Comparison of ENCODE assay signal across 13 cellular contexts in the genomic region with DNA sequence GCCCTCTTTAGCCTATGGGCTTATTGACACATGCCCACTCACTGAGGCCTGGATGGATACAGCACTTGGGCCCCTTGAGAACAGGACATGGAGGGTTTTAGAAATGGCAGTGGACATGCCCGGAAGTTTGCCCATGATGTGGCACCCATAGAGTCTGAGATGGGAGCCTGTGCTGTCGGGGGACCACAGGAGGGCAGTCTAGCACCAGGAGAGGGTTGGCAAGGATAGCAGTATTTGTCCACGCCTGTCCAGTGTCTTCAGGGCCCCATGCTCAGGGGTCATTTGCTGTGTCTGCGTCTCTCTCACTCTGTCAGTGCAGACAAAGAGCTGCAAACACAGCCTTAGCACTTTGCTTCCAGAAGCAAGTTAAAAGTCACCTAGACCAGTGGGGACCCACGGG. TPM values are rescaled to one million over a fixed set of nuclear protein-coding genes. Genes with fewer than 3 reads are reported as not detected.
DNase-seq lines count a peak whose midpoint lies in the region; ATAC-seq, FAIRE-seq and TF ChIP-seq lines count a peak whose summit lies in the region.
"Had no signal": no experiment of that assay in that cellular context is flagged by ENCODE, and none has a peak within 500 bp of the region (broad histone marks: within the 10 kb centered on the region; RNA-seq: fewer than 3 reads in every experiment).

No MANE protein-coding gene starts in this region.

- DNase-seq in SIG-M5 treated with dmso at 0.1 percent for 504 hours (lab: John Stamatoyannopoulos, UW; ENCODE audit: unreplicated experiment) = peak; percentile 40
- no peak for DNase-seq in SIG-M5 (lab: John Stamatoyannopoulos, UW)
- DNase-seq in bronchial epithelial cell (ENCODE audit: low read depth) = no peak
- no peak for DNase-seq in natural killer cell treated with Interleukin-12 subunit alpha and Interleukin-12 subunit beta and Interleukin-15 and Interleukin-18, amount 100 ng/mL, for 72 hours (ENCODE audit: low spot score)
- no peak for DNase-seq in NCI-H1105 treated with DMSO at 0.1 percent for 48 hours (lab: John Stamatoyannopoulos, UW)
- DNase-seq in stimulated activated naive CD4-positive, alpha-beta T cell (lab: John Stamatoyannopoulos, UW) = no peak
- DNase-seq in GM12891 (ENCODE audit: insufficient read length, low spot score) = no peak
- DNase-seq: activated B cell treated with CpG ODN at 0.5 μM for 24 hours; C1 segment of cervical spinal cord; effector CD8-positive, alpha-beta T cell; occipital lobe; stomach had no signal

- H3K36me3 ChIP-seq in bronchial epithelial cell (ENCODE audit: control insufficient read depth, insufficient read depth, low read length) = no peaks in the 10 kb centered on the region

- FAIRE-seq in bronchial epithelial cell (lab: Jason Lieb, UNC) (no peak), GM12891 (lab: Jason Lieb, UNC) (no peak)

- no peak overlapping the region for H3K4me3 ChIP-seq in bronchial epithelial cell (ENCODE audit: low read depth, low read length)
- H3K4me3 ChIP-seq: stomach had no signal

- no peak for TF ChIP-seq POLR2A in GM12891 (IDR thresholded peaks at IDR 0.05; ENCODE audit: low read depth, low read length)

- H3K27me3 Mint-ChIP-seq in natural killer cell treated with Interleukin-12 subunit alpha and Interleukin-12 subunit beta and Interleukin-15 and Interleukin-18, amount 100 ng/mL, for 72 hours = peaks cover 18 to 20% of the 10 kb centered on the region in 2 donors

- peaks cover 4% of the 10 kb centered on the region for H3K9me3 Mint-ChIP-seq in natural killer cell treated with Interleukin-12 subunit alpha and Interleukin-12 subunit beta and Interleukin-15 and Interleukin-18, amount 100 ng/mL, for 72 hours
- H3K9me3 Mint-ChIP-seq: activated B cell treated with CpG ODN at 0.5 μM for 24 hours had no signal

- TF ChIP-seq CTCF in LNCAP (IDR thresholded peaks at IDR 0.05) (peak; percentile 24; the same call in 1 of the 2 replicates), bronchial epithelial cell (IDR thresholded peaks at IDR 0.05; ENCODE audit: insufficient read depth, low read length, severe bottlenecking) (peak; percentile 49)

- ATAC-seq in natural killer cell treated with Interleukin-12 subunit alpha and Interleukin-12 subunit beta and Interleukin-15 and Interleukin-18, amount 100 ng/mL, for 72 hours = peak; percentile 43 to 50

- peak overlapping the region; percentile 75 for H3K4me3 Mint-ChIP-seq in natural killer cell treated with Interleukin-12 subunit alpha and Interleukin-12 subunit beta and Interleukin-15 and Interleukin-18, amount 100 ng/mL, for 72 hours
- H3K4me3 Mint-ChIP-seq: activated B cell treated with CpG ODN at 0.5 μM for 24 hours had no signal

- H3K27me3 ChIP-seq in bronchial epithelial cell (ENCODE audit: control insufficient read depth, insufficient read depth, low read length) = no peaks in the 10 kb centered on the region
- H3K27me3 ChIP-seq: stomach had no signal

- peaks cover 54 to 64% of the 10 kb centered on the region in 2 donors for H3K4me1 Mint-ChIP-seq in natural killer cell treated with Interleukin-12 subunit alpha and Interleukin-12 subunit beta and Interleukin-15 and Interleukin-18, amount 100 ng/mL, for 72 hours (ENCODE audit: low read depth in 2 of 2)

- H3K36me3 Mint-ChIP-seq in natural killer cell treated with Interleukin-12 subunit alpha and Interleukin-12 subunit beta and Interleukin-15 and Interleukin-18, amount 100 ng/mL, for 72 hours = peaks cover 6% of the 10 kb centered on the region

- H3K27ac Mint-ChIP-seq in natural killer cell treated with Interleukin-12 subunit alpha and Interleukin-12 subunit beta and Interleukin-15 and Interleukin-18, amount 100 ng/mL, for 72 hours = peak overlapping the region; percentile 80 to 91
- H3K27ac Mint-ChIP-seq: activated B cell treated with CpG ODN at 0.5 μM for 24 hours had no signal

TF ChIP-seq in GM12891, 5 proteins besides CTCF, POLR2A, EP300 and RAD21:
- TF ChIP-seq POU2F2 (IDR thresholded peaks at IDR 0.05; ENCODE audit: low read depth, low read length) (no peak), SPI1 (IDR thresholded peaks at IDR 0.05; ENCODE audit: low read depth, low read length) (no peak), PAX5 (IDR thresholded peaks at IDR 0.05; ENCODE audit: insufficient read depth, low read length, severe bottlenecking) (no peak), TAF1 (IDR thresholded peaks at IDR 0.05; ENCODE audit: low read depth, low read length) (no peak), POLR2AphosphoS5 (IDR thresholded peaks at IDR 0.05; ENCODE audit: low read depth, low read length) (no peak)

RNA-seq across cellular contexts. Expression of a gene that starts 48.7 kb away (rescaled TPM):
- 1.8 and 2.6 TPM in 2 replicates for total RNA-seq in bronchial epithelial cell
- under 1 TPM in 1 of 2 donors, not detected in 1; 0.19 TPM for total RNA-seq in natural killer cell treated with Interleukin-12 subunit alpha and Interleukin-12 subunit beta and Interleukin-15 and Interleukin-18, amount 100 ng/mL, for 72 hours
- not detected for polyA plus RNA-seq in GM12891 (2012; ENCODE audit: low read depth, missing spikeins)
- total RNA-seq: activated B cell treated with CpG ODN at 0.5 μM for 24 hours had no signal
